ENCODE assay signal across 8 cellular contexts in the genomic region with DNA sequence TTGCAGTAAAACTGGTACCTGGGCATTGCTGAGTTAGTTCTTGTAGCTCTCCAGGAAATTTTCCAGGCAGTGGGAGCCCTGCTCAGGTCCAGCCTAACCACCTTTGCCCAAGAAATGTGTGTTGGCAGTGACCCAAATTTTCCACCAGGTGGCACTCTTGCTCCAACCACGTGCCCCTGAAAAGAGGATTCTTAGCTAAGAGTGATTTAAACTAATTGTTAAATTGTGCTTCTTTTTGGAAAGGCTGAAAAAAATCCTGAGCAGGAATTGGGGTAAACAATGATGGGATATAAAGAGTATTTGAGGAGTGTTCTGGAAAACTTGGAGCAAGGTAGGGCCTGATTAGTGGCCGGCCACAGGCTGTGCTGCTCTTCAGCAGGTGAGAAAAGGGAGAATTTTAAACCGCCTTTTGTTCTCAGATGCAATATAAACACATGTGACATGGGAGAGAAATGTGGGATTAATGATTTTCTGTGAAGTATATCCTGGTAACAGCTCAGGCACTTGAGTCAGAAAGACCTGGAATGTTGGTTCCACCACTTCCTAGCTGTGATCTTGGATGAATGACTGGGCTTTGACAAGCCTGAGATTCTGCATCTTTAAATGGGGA.
DNase-seq lines count a peak whose midpoint lies in the region; ATAC-seq, FAIRE-seq and TF ChIP-seq lines count a peak whose summit lies in the region.

No MANE protein-coding gene starts in this region.

- no peak for FAIRE-seq in H54 (lab: Jason Lieb, UNC)

- no peaks in the 10 kb centered on the region for H3K36me3 ChIP-seq in right lobe of liver

- no peak for TF ChIP-seq POLR2A in H54 (IDR thresholded peaks at IDR 0.05; ENCODE audit: low read depth, low read length)
- TF ChIP-seq POLR2A in right lobe of liver (IDR thresholded peaks at IDR 0.05): no peak

- H3K27ac ChIP-seq in right lobe of liver: peak overlapping the region in 2 of 3 donors; percentile 1 to 15

- no peak overlapping the region for H3K4me3 ChIP-seq in right lobe of liver

- peak; percentile 93 to 96 (median 94) for TF ChIP-seq CTCF in right lobe of liver (IDR thresholded peaks at IDR 0.05)

- DNase-seq in CMK (ENCODE audit: low read depth): peak; percentile 40
- peak; percentile 24 for DNase-seq in H54 (ENCODE audit: insufficient read length, low spot score)
- peak; percentile 41 for DNase-seq in NCI-H345 (lab: John Stamatoyannopoulos, UW)
- DNase-seq in activated CD4-positive, alpha-beta T cell treated with anti-CD3 and anti-CD28 coated beads, Interleukin-2, amount 50 U/mL, for 4 hours: peak; percentile 71 to 76
- DNase-seq in dermis blood vessel endothelial cell: peak; percentile 86
- peak; percentile 69 to 86 (median 73) for DNase-seq in right lobe of liver
- peak; percentile 39 to 60 (median 59) for DNase-seq in stimulated activated CD4-positive, alpha-beta T cell treated with anti-CD3 and anti-CD28 coated beads, TNF-alpha, amount 100 ng/mL, for 1 hour (ENCODE audit: low read depth in 3 of 3, low spot score in 1 of 3)

- intact Hi-C loops in right lobe of liver (cut with DNase I): loop anchor here (10.0 kb wide), 2 partner anchors 105 to 495 kb away; no protein-coding TSS in a partner anchor

- H3K4me1 ChIP-seq in right lobe of liver: peaks cover 0 to 36% (median 16%) of the 10 kb centered on the region in 4 donors

- H3K27me3 ChIP-seq in right lobe of liver: no peaks in the 10 kb centered on the region

- H3K9me3 ChIP-seq in right lobe of liver: no peaks in the 10 kb centered on the region

- WGBS in right lobe of liver (ENCODE audit: insufficient coverage, low coverage, low lambda C conversion rate, missing lambda C conversion rate): 48% methylated on average over 3 of the region's 3 CpGs

- ATAC-seq in right lobe of liver: peak; percentile 75 to 84 (median 79)
- ATAC-seq in GM19467 (IDR thresholded peaks at IDR 0.05; ENCODE audit: unreplicated experiment): no peak

Comparison
In these comparisons a context has a peak if more than half of its experiments do, and no peak if none do; other contexts are left out.
1. DNase-seq: peak in every context shown above with its lines; median percentile 86 in dermis blood vessel endothelial cell; 74 in activated CD4-positive, alpha-beta T cell treated with anti-CD3 and anti-CD28 coated beads, Interleukin-2, amount 50 U/mL, for 4 hours; 73 in right lobe of liver; 59 in stimulated activated CD4-positive, alpha-beta T cell treated with anti-CD3 and anti-CD28 coated beads, TNF-alpha, amount 100 ng/mL, for 1 hour; 41 in NCI-H345; 40 in CMK; 24 in H54.